ENCODE assay signal across 8 cellular contexts in the genomic region with DNA sequence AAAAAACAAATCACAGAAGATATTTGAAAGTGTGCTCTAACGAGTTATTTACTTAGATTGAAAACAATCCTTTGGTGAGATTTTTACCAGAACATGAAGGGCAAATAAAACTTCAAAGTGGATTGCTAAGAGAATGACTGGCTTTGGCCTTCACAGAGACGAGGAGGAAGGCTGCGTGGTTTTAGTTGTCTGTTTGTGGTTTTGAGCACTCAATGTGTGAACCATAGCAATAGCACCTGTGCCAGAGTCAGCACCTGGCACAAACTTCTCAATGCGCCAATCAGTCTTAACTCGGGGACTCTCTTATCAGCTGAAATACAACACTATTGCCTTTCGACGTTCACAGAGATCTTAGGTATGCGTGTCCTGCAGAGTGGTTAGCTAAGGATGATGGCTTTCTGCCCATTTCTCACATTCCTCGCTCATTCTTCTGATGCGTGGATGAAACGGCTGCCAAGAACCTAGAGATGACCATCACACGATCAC.
DNase-seq lines count a peak whose midpoint lies in the region; ATAC-seq and TF ChIP-seq lines count a peak whose summit lies in the region.

No MANE protein-coding gene starts in this region.

- H2BK120ac ChIP-seq in neuronal stem cell (ENCODE audit: low read depth, low read length) = no peak overlapping the region

- H3K27ac ChIP-seq in tibial nerve = peak overlapping the region in 3 of 4 donors; percentile 69 to 77 (median 75)
- no peak overlapping the region for H3K27ac ChIP-seq in neuronal stem cell (replicated peaks; ENCODE audit: low read length)

- no peak overlapping the region for H3K4ac ChIP-seq in neuronal stem cell (ENCODE audit: low read length)

- WGBS in tibial nerve, 2 donors = 71 to 79% methylated on average over 12 of the region's 12 CpGs
- no CpG with 5 or more reads among the region's 12 CpGs for WGBS in neuronal stem cell (ENCODE audit: extremely low coverage in 2 of 2, insufficient read length in 2 of 2, insufficient replicate concordance in 1 of 2), 2 donors

- no peak overlapping the region for H3K9ac ChIP-seq in neuronal stem cell (ENCODE audit: low read depth, low read length, poor library complexity)

- no peak for TF ChIP-seq EP300 in tibial nerve (IDR thresholded peaks at IDR 0.05)

- H3K9me3 ChIP-seq in tibial nerve (no peaks in the 10 kb centered on the region), neuronal stem cell (replicated peaks in 1 of 2; ENCODE audit: control insufficient read depth in 2 of 2, insufficient read depth in 1 of 2, low read depth in 1 of 2, low read length in 2 of 2) (no peaks in the 10 kb centered on the region)

- H3K27me3 ChIP-seq in tibial nerve (no peaks in the 10 kb centered on the region), neuronal stem cell (ENCODE audit: control insufficient read depth in 3 of 3, insufficient read depth in 3 of 3, low read depth in 1 of 3, low read length in 3 of 3) (no peaks in the 10 kb centered on the region)

- TF ChIP-seq CTCF in fibroblast of villous mesenchyme (IDR thresholded peaks at IDR 0.05; ENCODE audit: insufficient read depth, low read depth, low read length) (no peak), tibial nerve (IDR thresholded peaks at IDR 0.05) (no peak)

- H3K4me2 ChIP-seq in neuronal stem cell (ENCODE audit: insufficient read depth, low read length, poor library complexity, severe bottlenecking) = no peak overlapping the region

- no peak overlapping the region for H2AK5ac ChIP-seq in neuronal stem cell (ENCODE audit: low read depth, low read length)

- H4K8ac ChIP-seq in neuronal stem cell (ENCODE audit: low read depth, low read length) = no peak overlapping the region

- H4K91ac ChIP-seq in neuronal stem cell (ENCODE audit: low read depth, low read length, poor library complexity) = no peak overlapping the region

- no peak overlapping the region for H2AFZ ChIP-seq in neuronal stem cell (ENCODE audit: low read length)

- peak; percentile 57 for ATAC-seq in HG03432 (IDR thresholded peaks at IDR 0.05; ENCODE audit: unreplicated experiment)

- no peak overlapping the region for H2BK15ac ChIP-seq in neuronal stem cell (ENCODE audit: low read length)

- H3K4me3 ChIP-seq in fibroblast of villous mesenchyme (ENCODE audit: low read depth, low read length) (no peak overlapping the region), tibial nerve (no peak overlapping the region), neuronal stem cell (ENCODE audit: low read length in 2 of 2) (no peak overlapping the region)

- H2BK12ac ChIP-seq in neuronal stem cell (ENCODE audit: low read length) = no peak overlapping the region

- no peak for TF ChIP-seq POLR2A in tibial nerve (IDR thresholded peaks at IDR 0.05)

- H3K36me3 ChIP-seq in tibial nerve (no peaks in the 10 kb centered on the region), neuronal stem cell (replicated peaks in 1 of 2; ENCODE audit: control insufficient read depth in 2 of 2, insufficient read depth in 2 of 2, low read length in 2 of 2) (no peaks in the 10 kb centered on the region)

- no peak overlapping the region for H3K18ac ChIP-seq in neuronal stem cell (ENCODE audit: low read length)

- peaks cover 0 to 44% (median 28%) of the 10 kb centered on the region in 4 donors for H3K4me1 ChIP-seq in tibial nerve
- H3K4me1 ChIP-seq in neuronal stem cell (ENCODE audit: control insufficient read depth in 2 of 2, insufficient read depth in 1 of 2, low read depth in 1 of 2, low read length in 2 of 2) = peaks cover 0 to 5% of the 10 kb centered on the region in 2 donors

- no peaks in the 10 kb centered on the region for H3K79me1 ChIP-seq in neuronal stem cell (ENCODE audit: low read depth, low read length)

- H3K23ac ChIP-seq in neuronal stem cell (ENCODE audit: low read depth, low read length, poor library complexity) = no peak overlapping the region

- peak; percentile 66 for DNase-seq in stimulated activated CD4-positive, alpha-beta T cell treated with anti-CD3 and anti-CD28 coated beads, Interleukin-15, amount 100 ng/mL, for 24 hours
- DNase-seq in stimulated activated CD4-positive, alpha-beta T cell treated with anti-CD3 and anti-CD28 coated beads, Interleukin-2, amount 100 ng/mL, for 48 hours = no peak
- peak; percentile 62 for DNase-seq in activated CD4-positive, alpha-beta T cell treated with anti-CD3 and anti-CD28 coated beads, Interleukin-2, amount 50 U/mL, for 1 hour
- DNase-seq in fibroblast of villous mesenchyme (ENCODE audit: low read depth) = peak; percentile 70
- no peak for DNase-seq in tibial nerve (ENCODE audit: low spot score in 2 of 2)
- DNase-seq in neuronal stem cell (ENCODE audit: low spot score) = no peak
- no peak for DNase-seq in D341Med (ENCODE audit: low spot score)

- no peak overlapping the region for H2BK5ac ChIP-seq in neuronal stem cell (ENCODE audit: low read length)

- no peak overlapping the region for H3K14ac ChIP-seq in neuronal stem cell (ENCODE audit: low read length)

Comparison
In these comparisons a context has a peak if more than half of its experiments do, and no peak if none do; other contexts are left out.
1. DNase-seq: peak in stimulated activated CD4-positive, alpha-beta T cell treated with anti-CD3 and anti-CD28 coated beads, Interleukin-15, amount 100 ng/mL, for 24 hours (single experiment), activated CD4-positive, alpha-beta T cell treated with anti-CD3 and anti-CD28 coated beads, Interleukin-2, amount 50 U/mL, for 1 hour (single experiment) and fibroblast of villous mesenchyme (single experiment); none in stimulated activated CD4-positive, alpha-beta T cell treated with anti-CD3 and anti-CD28 coated beads, Interleukin-2, amount 100 ng/mL, for 48 hours (0 of 2), tibial nerve (0 of 2), neuronal stem cell (single experiment) and D341Med (single experiment).